In genomic region chr1:150507912-150508864, GRCh38 we compare ENCODE assay signal across 1 cellular context.
TF ChIP-seq lines count a peak whose summit lies in the region.

TSS of gene ECM1 (plus strand) at chr1:150508109. CDS start at chr1:150508210, 101 bp downstream.

TF ChIP-seq in HepG2, 621 proteins besides CTCF, POLR2A, EP300 and RAD21 (continued from another document):
- TF ChIP-seq ZXDC (CRISPR knock-in tag; IDR thresholded peaks at IDR 0.05), result no peak
- TF ChIP-seq ESRRA (CRISPR knock-in tag; IDR thresholded peaks at IDR 0.05; ENCODE audit: low read depth), result no peak
- TF ChIP-seq ZNF251 (CRISPR knock-in tag; IDR thresholded peaks at IDR 0.05), result no peak
- no peak for TF ChIP-seq GMEB2 (CRISPR knock-in tag; IDR thresholded peaks at IDR 0.05; ENCODE audit: low read depth)
- no peak for TF ChIP-seq RNF2 (conservative IDR thresholded peaks at IDR 0.05; ENCODE audit: low read depth)
- no peak for TF ChIP-seq ZNF761 (CRISPR knock-in tag; conservative IDR thresholded peaks at IDR 0.05)
- TF ChIP-seq ATAD3A (CRISPR knock-in tag; IDR thresholded peaks at IDR 0.05), result no peak
- TF ChIP-seq ZNF17 (CRISPR knock-in tag; IDR thresholded peaks at IDR 0.05), result no peak
- no peak for TF ChIP-seq NBN (conservative IDR thresholded peaks at IDR 0.05)
